Comparison of ENCODE assay signal across 1 cellular context in genomic region chr17:74297941-74298340, GRCh38.
TF ChIP-seq lines count a peak whose summit lies in the region.

No MANE protein-coding gene starts in this region.

TF ChIP-seq in K562, 482 proteins besides CTCF, POLR2A, EP300 and RAD21 (continued from another document):
- no peak for TF ChIP-seq BRCA1 (IDR thresholded peaks at IDR 0.05)
- no peak for TF ChIP-seq BRCA1 (CRISPR knock-in tag; IDR thresholded peaks at IDR 0.05)
- no peak for TF ChIP-seq MEF2A (IDR thresholded peaks at IDR 0.05; ENCODE audit: control insufficient read depth, low read depth, low read length)
- no peak for TF ChIP-seq ZBTB12 (CRISPR knock-in tag; IDR thresholded peaks at IDR 0.05)
- no peak for TF ChIP-seq ZNF197 (CRISPR knock-in tag; IDR thresholded peaks at IDR 0.05; ENCODE audit: low read depth)
